In the genomic region with DNA sequence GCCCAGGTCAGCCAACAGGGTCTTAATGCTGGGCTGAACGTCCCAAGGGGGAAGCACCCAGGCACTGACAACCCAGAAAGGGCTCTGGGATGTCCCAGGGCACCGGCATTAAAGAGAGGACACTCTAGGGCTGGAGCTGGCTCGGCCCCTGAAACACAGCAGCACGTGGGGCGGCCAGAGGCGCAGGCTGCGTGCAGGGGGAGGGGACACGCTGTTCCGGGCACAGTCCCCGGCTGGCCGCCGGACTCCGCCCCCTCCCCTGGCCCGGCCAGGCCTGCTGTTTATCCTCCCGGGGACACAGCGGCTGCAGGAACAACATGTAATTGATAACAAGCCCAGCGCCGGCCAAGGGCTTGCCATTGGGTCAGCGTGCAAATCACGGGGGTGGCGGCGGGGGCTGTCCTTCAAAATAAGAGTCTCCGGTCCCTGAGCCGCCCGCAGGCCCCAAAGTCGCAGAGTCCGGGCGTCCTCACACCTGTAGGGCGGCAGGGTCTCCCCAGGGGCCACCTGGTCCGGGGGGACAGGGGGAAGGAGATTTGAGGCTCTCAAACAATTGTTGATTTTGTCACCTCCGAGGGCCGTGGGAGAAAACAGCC, we compare ENCODE assay signal across 1 cellular context.
A peak's percentile ranks its signal among the peaks of the same experiment; 100 is the strongest.
TF ChIP-seq lines count a peak whose summit lies in the region.

No MANE protein-coding gene starts in this region.

TF ChIP-seq in K562, 482 proteins besides CTCF, POLR2A, EP300 and RAD21 (continued from another document and continues in another):
- TF ChIP-seq HMGXB4 (CRISPR knock-in tag; IDR thresholded peaks at IDR 0.05) (no peak), CEBPG (CRISPR knock-in tag; IDR thresholded peaks at IDR 0.05) (no peak), CEBPG (tag; conservative IDR thresholded peaks at IDR 0.05 in 1 of 2, IDR thresholded peaks at IDR 0.05 in 1 of 2) (no peak), CBX3 (IDR thresholded peaks at IDR 0.05; ENCODE audit: borderline replicate concordance in 1 of 2, low read length in 2 of 2) (no peak), TFAM (CRISPR knock-in tag; conservative IDR thresholded peaks at IDR 0.05) (no peak), RNF2 (IDR thresholded peaks at IDR 0.05) (peak; percentile 61; the same call in 1 of the 2 replicates), E2F6 (IDR thresholded peaks at IDR 0.05; ENCODE audit: borderline replicate concordance in 1 of 2, extremely low read depth in 1 of 2, insufficient read depth in 1 of 2, insufficient read length in 1 of 2, low read depth in 1 of 2, low read length in 1 of 2, poor library complexity in 1 of 2, severe bottlenecking in 1 of 2) (peak; percentile 63 to 79), CHD1 (IDR thresholded peaks at IDR 0.05; ENCODE audit: low read length) (no peak), RBM22 (IDR thresholded peaks at IDR 0.05; ENCODE audit: low read depth, low read length, poor library complexity, severe bottlenecking) (no peak), TAF15 (IDR thresholded peaks at IDR 0.05; ENCODE audit: low read depth, low read length) (no peak), NRF1 (conservative IDR thresholded peaks at IDR 0.05 in 1 of 2, IDR thresholded peaks at IDR 0.05 in 1 of 2) (peak; percentile 66 to 73; a peak in 3 of 4 replicates), DPF2 (IDR thresholded peaks at IDR 0.05) (no peak), TAL1 (IDR thresholded peaks at IDR 0.05) (peak; percentile 17; the same call in 1 of the 2 replicates), NR1H2 (CRISPR knock-in tag; IDR thresholded peaks at IDR 0.05) (no peak), EWSR1 (IDR thresholded peaks at IDR 0.05; ENCODE audit: borderline replicate concordance, low read depth, partially characterized antibody) (no peak), CHCHD3 (CRISPR knock-in tag; IDR thresholded peaks at IDR 0.05) (no peak), ZSCAN29 (IDR thresholded peaks at IDR 0.05) (no peak), EP400 (IDR thresholded peaks at IDR 0.05) (peak; percentile 69), SIN3A (IDR thresholded peaks at IDR 0.05; ENCODE audit: borderline replicate concordance in 2 of 2, control insufficient read depth in 1 of 2, low read depth in 2 of 2, low read length in 2 of 2) (peak in 1 of 2 experiments; percentile 72; a peak in 1 of 4 replicates), TBP (optimal IDR thresholded peaks at IDR 0.05; ENCODE audit: low read depth, low read length) (no peak), ZNF316 (IDR thresholded peaks at IDR 0.05) (no peak), NUFIP1 (IDR thresholded peaks at IDR 0.05; ENCODE audit: partially characterized antibody) (no peak), CBFB (CRISPR knock-in tag; IDR thresholded peaks at IDR 0.05) (no peak), ZNF212 (CRISPR knock-in tag; IDR thresholded peaks at IDR 0.05) (no peak), KLF10 (CRISPR knock-in tag; IDR thresholded peaks at IDR 0.05) (no peak), IRF2 (CRISPR knock-in tag; IDR thresholded peaks at IDR 0.05) (no peak), GTF2F1 (IDR thresholded peaks at IDR 0.05; ENCODE audit: low read depth, low read length) (no peak), SMAD1 (IDR thresholded peaks at IDR 0.05; ENCODE audit: low read depth, low read length, partially characterized antibody) (peak; percentile 79), USF1 (CRISPR knock-in tag; IDR thresholded peaks at IDR 0.05) (peak; percentile 87), ZFX (CRISPR knock-in tag; IDR thresholded peaks at IDR 0.05) (peak; percentile 60), L3MBTL2 (IDR thresholded peaks at IDR 0.05) (peak; percentile 83), CREB1 (IDR thresholded peaks at IDR 0.05) (no peak), CREB1 (CRISPR knock-in tag; IDR thresholded peaks at IDR 0.05) (0 out of 2 replicates have a peak, but pooled peaks have one; percentile 10), SP1 (CRISPR knock-in tag; IDR thresholded peaks at IDR 0.05) (peak; percentile 49; the same call in 1 of the 2 replicates), ZNF146 (CRISPR knock-in tag; IDR thresholded peaks at IDR 0.05; ENCODE audit: unreplicated experiment) (no peak), HMGN3 (IDR thresholded peaks at IDR 0.05; ENCODE audit: borderline replicate concordance, extremely low read depth, insufficient read length, low read depth, low read length) (peak; percentile 89), EGR1 (conservative IDR thresholded peaks at IDR 0.05) (peak; percentile 84), HLTF (IDR thresholded peaks at IDR 0.05) (no peak), RFX5 (IDR thresholded peaks at IDR 0.05; ENCODE audit: low read depth, low read length) (no peak), HIVEP1 (CRISPR knock-in tag; IDR thresholded peaks at IDR 0.05) (no peak), BCOR (IDR thresholded peaks at IDR 0.05) (no peak; the same call in 1 of the 2 replicates), GTF2E2 (tag; IDR thresholded peaks at IDR 0.05) (no peak), CBFA2T3 (IDR thresholded peaks at IDR 0.05) (peak; percentile 70), TCF3 (CRISPR knock-in tag; IDR thresholded peaks at IDR 0.05) (peak; percentile 60), ZNF133 (CRISPR knock-in tag; IDR thresholded peaks at IDR 0.05) (no peak), PHF21A (IDR thresholded peaks at IDR 0.05; ENCODE audit: borderline replicate concordance, low read depth) (peak; percentile 99), JUND (IDR thresholded peaks at IDR 0.05; ENCODE audit: borderline replicate concordance, low read depth, low read length) (0 out of 2 replicates have a peak, but pooled peaks have one; percentile 4), JUND (tag; IDR thresholded peaks at IDR 0.05; ENCODE audit: borderline replicate concordance, low read depth, low read length) (no peak; the same call in 2 of the 3 replicates), ZNF277 (CRISPR knock-in tag; IDR thresholded peaks at IDR 0.05; ENCODE audit: borderline replicate concordance) (no peak), KLF16 (IDR thresholded peaks at IDR 0.05) (no peak)
- TF ChIP-seq, protein P1, sequence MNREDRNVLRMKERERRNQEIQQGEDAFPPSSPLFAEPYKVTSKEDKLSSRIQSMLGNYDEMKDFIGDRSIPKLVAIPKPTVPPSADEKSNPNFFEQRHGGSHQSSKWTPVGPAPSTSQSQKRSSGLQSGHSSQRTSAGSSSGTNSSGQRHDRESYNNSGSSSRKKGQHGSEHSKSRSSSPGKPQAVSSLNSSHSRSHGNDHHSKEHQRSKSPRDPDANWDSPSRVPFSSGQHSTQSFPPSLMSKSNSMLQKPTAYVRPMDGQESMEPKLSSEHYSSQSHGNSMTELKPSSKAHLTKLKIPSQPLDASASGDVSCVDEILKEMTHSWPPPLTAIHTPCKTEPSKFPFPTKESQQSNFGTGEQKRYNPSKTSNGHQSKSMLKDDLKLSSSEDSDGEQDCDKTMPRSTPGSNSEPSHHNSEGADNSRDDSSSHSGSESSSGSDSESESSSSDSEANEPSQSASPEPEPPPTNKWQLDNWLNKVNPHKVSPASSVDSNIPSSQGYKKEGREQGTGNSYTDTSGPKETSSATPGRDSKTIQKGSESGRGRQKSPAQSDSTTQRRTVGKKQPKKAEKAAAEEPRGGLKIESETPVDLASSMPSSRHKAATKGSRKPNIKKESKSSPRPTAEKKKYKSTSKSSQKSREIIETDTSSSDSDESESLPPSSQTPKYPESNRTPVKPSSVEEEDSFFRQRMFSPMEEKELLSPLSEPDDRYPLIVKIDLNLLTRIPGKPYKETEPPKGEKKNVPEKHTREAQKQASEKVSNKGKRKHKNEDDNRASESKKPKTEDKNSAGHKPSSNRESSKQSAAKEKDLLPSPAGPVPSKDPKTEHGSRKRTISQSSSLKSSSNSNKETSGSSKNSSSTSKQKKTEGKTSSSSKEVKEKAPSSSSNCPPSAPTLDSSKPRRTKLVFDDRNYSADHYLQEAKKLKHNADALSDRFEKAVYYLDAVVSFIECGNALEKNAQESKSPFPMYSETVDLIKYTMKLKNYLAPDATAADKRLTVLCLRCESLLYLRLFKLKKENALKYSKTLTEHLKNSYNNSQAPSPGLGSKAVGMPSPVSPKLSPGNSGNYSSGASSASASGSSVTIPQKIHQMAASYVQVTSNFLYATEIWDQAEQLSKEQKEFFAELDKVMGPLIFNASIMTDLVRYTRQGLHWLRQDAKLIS (CRISPR knock-in tag; IDR thresholded peaks at IDR 0.05), result no peak
- TF ChIP-seq, protein P2, sequence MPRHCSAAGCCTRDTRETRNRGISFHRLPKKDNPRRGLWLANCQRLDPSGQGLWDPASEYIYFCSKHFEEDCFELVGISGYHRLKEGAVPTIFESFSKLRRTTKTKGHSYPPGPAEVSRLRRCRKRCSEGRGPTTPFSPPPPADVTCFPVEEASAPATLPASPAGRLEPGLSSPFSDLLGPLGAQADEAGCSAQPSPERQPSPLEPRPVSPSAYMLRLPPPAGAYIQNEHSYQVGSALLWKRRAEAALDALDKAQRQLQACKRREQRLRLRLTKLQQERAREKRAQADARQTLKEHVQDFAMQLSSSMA (CRISPR knock-in tag; IDR thresholded peaks at IDR 0.05), result no peak
- TF ChIP-seq, protein P3, sequence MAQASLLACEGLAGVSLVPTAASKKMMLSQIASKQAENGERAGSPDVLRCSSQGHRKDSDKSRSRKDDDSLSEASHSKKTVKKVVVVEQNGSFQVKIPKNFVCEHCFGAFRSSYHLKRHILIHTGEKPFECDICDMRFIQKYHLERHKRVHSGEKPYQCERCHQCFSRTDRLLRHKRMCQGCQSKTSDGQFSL (CRISPR knock-in tag; IDR thresholded peaks at IDR 0.05), result no peak
- TF ChIP-seq, protein P3 (tag; IDR thresholded peaks at IDR 0.05), result no peak
- TF ChIP-seq, protein P4, sequence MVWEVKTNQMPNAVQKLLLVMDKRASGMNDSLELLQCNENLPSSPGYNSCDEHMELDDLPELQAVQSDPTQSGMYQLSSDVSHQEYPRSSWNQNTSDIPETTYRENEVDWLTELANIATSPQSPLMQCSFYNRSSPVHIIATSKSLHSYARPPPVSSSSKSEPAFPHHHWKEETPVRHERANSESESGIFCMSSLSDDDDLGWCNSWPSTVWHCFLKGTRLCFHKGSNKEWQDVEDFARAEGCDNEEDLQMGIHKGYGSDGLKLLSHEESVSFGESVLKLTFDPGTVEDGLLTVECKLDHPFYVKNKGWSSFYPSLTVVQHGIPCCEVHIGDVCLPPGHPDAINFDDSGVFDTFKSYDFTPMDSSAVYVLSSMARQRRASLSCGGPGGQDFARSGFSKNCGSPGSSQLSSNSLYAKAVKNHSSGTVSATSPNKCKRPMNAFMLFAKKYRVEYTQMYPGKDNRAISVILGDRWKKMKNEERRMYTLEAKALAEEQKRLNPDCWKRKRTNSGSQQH (CRISPR knock-in tag; IDR thresholded peaks at IDR 0.05), result no peak
- TF ChIP-seq, protein P5, sequence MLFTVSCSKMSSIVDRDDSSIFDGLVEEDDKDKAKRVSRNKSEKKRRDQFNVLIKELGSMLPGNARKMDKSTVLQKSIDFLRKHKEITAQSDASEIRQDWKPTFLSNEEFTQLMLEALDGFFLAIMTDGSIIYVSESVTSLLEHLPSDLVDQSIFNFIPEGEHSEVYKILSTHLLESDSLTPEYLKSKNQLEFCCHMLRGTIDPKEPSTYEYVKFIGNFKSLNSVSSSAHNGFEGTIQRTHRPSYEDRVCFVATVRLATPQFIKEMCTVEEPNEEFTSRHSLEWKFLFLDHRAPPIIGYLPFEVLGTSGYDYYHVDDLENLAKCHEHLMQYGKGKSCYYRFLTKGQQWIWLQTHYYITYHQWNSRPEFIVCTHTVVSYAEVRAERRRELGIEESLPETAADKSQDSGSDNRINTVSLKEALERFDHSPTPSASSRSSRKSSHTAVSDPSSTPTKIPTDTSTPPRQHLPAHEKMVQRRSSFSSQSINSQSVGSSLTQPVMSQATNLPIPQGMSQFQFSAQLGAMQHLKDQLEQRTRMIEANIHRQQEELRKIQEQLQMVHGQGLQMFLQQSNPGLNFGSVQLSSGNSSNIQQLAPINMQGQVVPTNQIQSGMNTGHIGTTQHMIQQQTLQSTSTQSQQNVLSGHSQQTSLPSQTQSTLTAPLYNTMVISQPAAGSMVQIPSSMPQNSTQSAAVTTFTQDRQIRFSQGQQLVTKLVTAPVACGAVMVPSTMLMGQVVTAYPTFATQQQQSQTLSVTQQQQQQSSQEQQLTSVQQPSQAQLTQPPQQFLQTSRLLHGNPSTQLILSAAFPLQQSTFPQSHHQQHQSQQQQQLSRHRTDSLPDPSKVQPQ (CRISPR knock-in tag; IDR thresholded peaks at IDR 0.05; ENCODE audit: borderline replicate concordance), result no peak
